Comparison of ENCODE assay signal across 8 cellular contexts in the genomic region with DNA sequence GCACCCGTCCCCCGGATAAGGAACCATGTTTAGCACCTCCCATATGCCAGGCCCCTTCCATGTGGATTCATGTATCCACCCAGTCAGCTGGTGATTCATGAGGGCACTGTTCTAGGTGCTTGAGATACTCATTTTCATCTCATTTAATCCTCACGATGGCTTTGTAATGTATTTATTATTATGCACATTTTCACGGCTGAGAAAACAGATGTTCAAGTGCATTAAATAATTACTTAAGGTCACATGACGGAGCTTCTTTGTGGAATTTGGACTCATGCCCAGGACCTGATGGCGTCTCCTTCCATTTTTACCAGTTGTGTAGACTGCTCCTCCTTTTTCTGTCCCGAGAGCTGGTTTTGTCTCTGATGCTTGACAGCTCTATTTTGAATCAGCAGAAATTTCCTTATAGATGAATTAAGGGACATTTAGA.
DNase-seq lines count a peak whose midpoint lies in the region; ATAC-seq, FAIRE-seq and TF ChIP-seq lines count a peak whose summit lies in the region.

No MANE protein-coding gene starts in this region.

- H3K4me1 Mint-ChIP-seq in Caco-2 (ENCODE audit: low read depth, unreplicated experiment), result peaks cover 18% of the 10 kb centered on the region

- WGBS in A549 (ENCODE audit: missing lambda C conversion rate), result 67% methylated on average over 7 of the region's 7 CpGs

- ATAC-seq in A549 (no peak), GM18517 (IDR thresholded peaks at IDR 0.05; ENCODE audit: unreplicated experiment) (no peak)

- TF ChIP-seq RAD21 in A549 (conservative IDR thresholded peaks at IDR 0.05 in 1 of 2, IDR thresholded peaks at IDR 0.05 in 1 of 2), result no peak

- POLR2A ChIA-PET in A549 (lab: Yijun Ruan, JAX), result no interaction called here
- POLR2A ChIA-PET in Caco-2 (lab: Charles Lee), result no interaction called here

- no peaks in the 10 kb centered on the region for H3K36me3 Mint-ChIP-seq in Caco-2 (ENCODE audit: insufficient read depth, unreplicated experiment)

- H3K36me3 ChIP-seq in Caco-2 (ENCODE audit: control insufficient read depth, insufficient read depth, low read length), result no peaks in the 10 kb centered on the region; the same call in 1 of the 2 replicates

- no TSS peak for BruUV-seq in Caco-2 (replicated peaks; lab: Mats Ljungman, UMichigan)

- peak overlapping the region; percentile 19; the same call in 1 of the 3 replicates for H3K4me2 ChIP-seq in A549

- CTCF ChIA-PET in A549 (lab: Yijun Ruan, JAX), result interaction anchor here (0.6 to 12.5 kb wide), 4 partner anchors 19 to 185 kb away, joined by 3 to 126 read pairs (median 9); no protein-coding TSS in a partner anchor
- CTCF ChIA-PET in Caco-2 (lab: Charles Lee), result no interaction called here

- no peaks in the 10 kb centered on the region for H3K27me3 Mint-ChIP-seq in Caco-2 (ENCODE audit: insufficient read depth, unreplicated experiment)

- FAIRE-seq in A549 (lab: Jason Lieb, UNC), result no peak

- H3K4me3 ChIP-seq in A549 (no peak overlapping the region), astrocyte of the spinal cord (ENCODE audit: low read depth, low read length) (no peak overlapping the region), Caco-2 (ENCODE audit: low read depth, low read length) (no peak overlapping the region)

- intact Hi-C loops in Caco-2 (cut with micrococcal nuclease; ENCODE audit: unreplicated experiment), result no loop called here

- TF ChIP-seq EP300 in A549 (IDR thresholded peaks at IDR 0.05), result no peak

- H3K9me3 ChIP-seq in A549, result no peaks in the 10 kb centered on the region
- H3K9me3 ChIP-seq in Caco-2, result no peaks in the 10 kb centered on the region

- in situ Hi-C loops in astrocyte of the spinal cord (cut with HindIII; ENCODE audit: low sequenced_read_pairs), result no loop called here

- no peak for TF ChIP-seq POLR2A in A549 (IDR thresholded peaks at IDR 0.05; ENCODE audit: low read length)

- no peak overlapping the region for H3K27ac Mint-ChIP-seq in Caco-2 (ENCODE audit: unreplicated experiment)

- TF ChIP-seq CTCF in A549 (IDR thresholded peaks at IDR 0.05), result no peak
- no peak for TF ChIP-seq CTCF in astrocyte of the spinal cord (IDR thresholded peaks at IDR 0.05; ENCODE audit: low read depth, low read length)
- no peak for TF ChIP-seq CTCF in Caco-2 (IDR thresholded peaks at IDR 0.05; ENCODE audit: insufficient read depth in 1 of 2, low read depth in 1 of 2, low read length in 1 of 2, severe bottlenecking in 1 of 2, unreplicated experiment in 1 of 2)

- no peaks in the 10 kb centered on the region for H3K27me3 ChIP-seq in Caco-2 (replicated peaks; ENCODE audit: control insufficient read depth, insufficient read depth, low read length)

- no peak overlapping the region for H3K27ac ChIP-seq in A549

- DNase-seq in A549 (ENCODE audit: low read depth in 1 of 2, low spot score in 1 of 2) (no peak), NCI-H187 (lab: John Stamatoyannopoulos, UW) (peak; percentile 18 to 48), astrocyte of the spinal cord (ENCODE audit: low read depth, low spot score) (peak; percentile 82), left kidney (ENCODE audit: low read depth, low spot score) (peak; percentile 73), Caco-2 (no peak), C1 segment of cervical spinal cord (lab: John Stamatoyannopoulos, UW) (no peak)
- DNase-seq in activated CD4-positive, CD25-positive, alpha-beta regulatory T cell (lab: John Stamatoyannopoulos, UW), result no peak

- no peak overlapping the region for H3K4me3 Mint-ChIP-seq in Caco-2 (ENCODE audit: unreplicated experiment)

- H3K4me1 ChIP-seq in A549, result peaks cover 65% of the 10 kb centered on the region
- H3K4me1 ChIP-seq in Caco-2, result peaks cover 34% of the 10 kb centered on the region

- H3K9me3 Mint-ChIP-seq in Caco-2 (ENCODE audit: unreplicated experiment), result no peaks in the 10 kb centered on the region

TF ChIP-seq in A549, 52 proteins besides CTCF, POLR2A, EP300 and RAD21:
- TF ChIP-seq PHF8 (IDR thresholded peaks at IDR 0.05; ENCODE audit: borderline replicate concordance, low read depth) (no peak), EHF (CRISPR knock-in tag; IDR thresholded peaks at IDR 0.05) (no peak), ESRRA (IDR thresholded peaks at IDR 0.05; ENCODE audit: borderline replicate concordance, low read length) (no peak), ZC3H11A (IDR thresholded peaks at IDR 0.05) (no peak), MAZ (IDR thresholded peaks at IDR 0.05; ENCODE audit: borderline replicate concordance, low read depth, low read length) (no peak), SMC3 (IDR thresholded peaks at IDR 0.05) (no peak)
- TF ChIP-seq, protein P1, sequence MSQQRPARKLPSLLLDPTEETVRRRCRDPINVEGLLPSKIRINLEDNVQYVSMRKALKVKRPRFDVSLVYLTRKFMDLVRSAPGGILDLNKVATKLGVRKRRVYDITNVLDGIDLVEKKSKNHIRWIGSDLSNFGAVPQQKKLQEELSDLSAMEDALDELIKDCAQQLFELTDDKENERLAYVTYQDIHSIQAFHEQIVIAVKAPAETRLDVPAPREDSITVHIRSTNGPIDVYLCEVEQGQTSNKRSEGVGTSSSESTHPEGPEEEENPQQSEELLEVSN (IDR thresholded peaks at IDR 0.05; ENCODE audit: borderline replicate concordance, low read depth), result no peak
- TF ChIP-seq, protein P2, sequence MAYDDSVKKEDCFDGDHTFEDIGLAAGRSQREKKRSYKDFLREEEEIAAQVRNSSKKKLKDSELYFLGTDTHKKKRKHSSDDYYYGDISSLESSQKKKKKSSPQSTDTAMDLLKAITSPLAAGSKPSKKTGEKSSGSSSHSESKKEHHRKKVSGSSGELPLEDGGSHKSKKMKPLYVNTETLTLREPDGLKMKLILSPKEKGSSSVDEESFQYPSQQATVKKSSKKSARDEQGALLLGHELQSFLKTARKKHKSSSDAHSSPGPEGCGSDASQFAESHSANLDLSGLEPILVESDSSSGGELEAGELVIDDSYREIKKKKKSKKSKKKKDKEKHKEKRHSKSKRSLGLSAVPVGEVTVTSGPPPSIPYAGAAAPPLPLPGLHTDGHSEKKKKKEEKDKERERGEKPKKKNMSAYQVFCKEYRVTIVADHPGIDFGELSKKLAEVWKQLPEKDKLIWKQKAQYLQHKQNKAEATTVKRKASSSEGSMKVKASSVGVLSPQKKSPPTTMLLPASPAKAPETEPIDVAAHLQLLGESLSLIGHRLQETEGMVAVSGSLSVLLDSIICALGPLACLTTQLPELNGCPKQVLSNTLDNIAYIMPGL (CRISPR knock-in tag; IDR thresholded peaks at IDR 0.05; ENCODE audit: borderline replicate concordance), result no peak
TF ChIP-seq in A549: peak in this region for 0.

Comparison
In these comparisons a context has a peak if more than half of its experiments do, and no peak if none do; other contexts are left out.
1. DNase-seq: peak in NCI-H187 (2 of 2), astrocyte of the spinal cord (single experiment) and left kidney (single experiment); none in A549 (0 of 2), Caco-2 (0 of 2), C1 segment of cervical spinal cord (0 of 14) and activated CD4-positive, CD25-positive, alpha-beta regulatory T cell (0 of 4).